In genomic region chr2:130865401-130865800, GRCh38 we compare ENCODE assay signal across 23 cellular contexts. TPM values are rescaled to one million over a fixed set of nuclear protein-coding genes. Genes with fewer than 3 reads are reported as not detected.
DNase-seq lines count a peak whose midpoint lies in the region; ATAC-seq, FAIRE-seq and TF ChIP-seq lines count a peak whose summit lies in the region.
"Had no signal": no experiment of that assay in that cellular context is flagged by ENCODE, and none has a peak within 500 bp of the region (broad histone marks: within the 10 kb centered on the region; RNA-seq: fewer than 3 reads in every experiment).

No MANE protein-coding gene starts in this region.

- CTCF ChIA-PET in K562 (lab: Yijun Ruan, JAX; ENCODE audit: low intra/inter-chr PET ratio), result no interaction called here
- CTCF ChIA-PET in naive thymus-derived CD4-positive, alpha-beta T cell (lab: Charles Lee), result interaction anchor here (0.6 kb wide), 1 partner anchor 66 kb away, joined by 3 read pairs; no protein-coding TSS in a partner anchor

- no peaks in the 10 kb centered on the region for H3K79me2 ChIP-seq in K562 (ENCODE audit: control insufficient read depth, insufficient read depth, low read length)
- no peaks in the 10 kb centered on the region for H3K79me2 ChIP-seq in hepatocyte

- WGBS in K562 (ENCODE audit: insufficient coverage, low coverage, missing lambda C conversion rate), result 7% methylated on average over 9 of the region's 9 CpGs
- 85% methylated on average over 9 of the region's 9 CpGs for WGBS in hepatocyte (ENCODE audit: low lambda C conversion rate, missing lambda C conversion rate)
- WGBS in suprapubic skin, result 73% methylated on average over 9 of the region's 9 CpGs

- H3K4me1 Mint-ChIP-seq in naive thymus-derived CD4-positive, alpha-beta T cell, result no peaks in the 10 kb centered on the region
- H3K4me1 Mint-ChIP-seq: stimulated activated memory B cell treated with anti-CD40 and anti-IgM and Interleukin-4, amounts not matched to agents 10 μg/mL and 1 μg/mL and 100 μg/mL, for 72 hours had no signal

- no peak for TF ChIP-seq EP300 in K562 (IDR thresholded peaks at IDR 0.05; ENCODE audit: low read length)
- no peak for TF ChIP-seq EP300 in suprapubic skin (IDR thresholded peaks at IDR 0.05)

- H3K9me3 ChIP-seq in K562 (replicated peaks; ENCODE audit: control insufficient read depth, insufficient read depth, low read depth, low read length) (no peaks in the 10 kb centered on the region), hepatocyte (ENCODE audit: low read depth) (no peaks in the 10 kb centered on the region), suprapubic skin (no peaks in the 10 kb centered on the region)
- H3K9me3 ChIP-seq in naive thymus-derived CD4-positive, alpha-beta T cell (ENCODE audit: control insufficient read depth in 2 of 3, low read length in 3 of 3), result no peaks in the 10 kb centered on the region
- H3K9me3 ChIP-seq: BE2C, heart left ventricle had no signal

- H3K9me3 Mint-ChIP-seq in naive thymus-derived CD4-positive, alpha-beta T cell, result no peaks in the 10 kb centered on the region
- H3K9me3 Mint-ChIP-seq: activated naive CD4-positive, alpha-beta T cell treated with anti-CD3 and anti-CD28 coated beads for 36 hours; dendritic cell treated with granulocyte-macrophage colony-stimulating factor and Interleukin-4, amounts not matched to agents 40 ng/mL and 50 ng/mL, for 4 days; naive B cell; stimulated activated memory B cell treated with anti-CD40 and anti-IgM and Interleukin-4, amounts not matched to agents 10 μg/mL and 1 μg/mL and 100 μg/mL, for 72 hours had no signal

- H3K4me3 Mint-ChIP-seq in naive thymus-derived CD4-positive, alpha-beta T cell, result no peak overlapping the region
- H3K4me3 Mint-ChIP-seq: activated naive CD4-positive, alpha-beta T cell treated with anti-CD3 and anti-CD28 coated beads for 36 hours; dendritic cell treated with granulocyte-macrophage colony-stimulating factor and Interleukin-4, amounts not matched to agents 40 ng/mL and 50 ng/mL, for 4 days; naive B cell; stimulated activated memory B cell treated with anti-CD40 and anti-IgM and Interleukin-4, amounts not matched to agents 10 μg/mL and 1 μg/mL and 100 μg/mL, for 72 hours had no signal

- H3K9me1 ChIP-seq in K562 (ENCODE audit: control insufficient read depth, insufficient read depth, low read length), result no peaks in the 10 kb centered on the region

- ATAC-seq in K562 (peak; percentile 48), HG03108 (IDR thresholded peaks at IDR 0.05; ENCODE audit: unreplicated experiment) (no peak)
- ATAC-seq in naive thymus-derived CD4-positive, alpha-beta T cell, result no peak
- ATAC-seq: stimulated activated memory B cell treated with anti-CD40 and anti-IgM and Interleukin-4, amounts not matched to agents 10 μg/mL and 1 μg/mL and 100 μg/mL, for 72 hours had no signal

- BruUV-seq in K562 (replicated peaks; lab: Mats Ljungman, UMichigan), result no TSS peak

- H2AFZ ChIP-seq in K562 (ENCODE audit: low read depth, low read length) (no peak overlapping the region), hepatocyte (no peak overlapping the region)

- TF ChIP-seq POLR2A in K562 (conservative IDR thresholded peaks at IDR 0.05), result no peak
- no peak for TF ChIP-seq POLR2A in suprapubic skin (IDR thresholded peaks at IDR 0.05)

- H3K4me3 ChIP-seq in K562, result no peak overlapping the region
- no peak overlapping the region for H3K4me3 ChIP-seq in hepatocyte
- H3K4me3 ChIP-seq in suprapubic skin, result no peak overlapping the region
- no peak overlapping the region for H3K4me3 ChIP-seq in naive thymus-derived CD4-positive, alpha-beta T cell (ENCODE audit: low read length)
- H3K4me3 ChIP-seq: cardiac muscle cell, heart left ventricle had no signal

- POLR2A ChIA-PET in K562 (lab: Yijun Ruan, JAX), result no interaction called here
- POLR2A ChIA-PET in naive thymus-derived CD4-positive, alpha-beta T cell (lab: Charles Lee), result no interaction called here

- H3K27ac Mint-ChIP-seq in naive thymus-derived CD4-positive, alpha-beta T cell, result no peak overlapping the region
- H3K27ac Mint-ChIP-seq: activated naive CD4-positive, alpha-beta T cell treated with anti-CD3 and anti-CD28 coated beads for 36 hours; dendritic cell treated with granulocyte-macrophage colony-stimulating factor and Interleukin-4, amounts not matched to agents 40 ng/mL and 50 ng/mL, for 4 days; naive B cell; stimulated activated memory B cell treated with anti-CD40 and anti-IgM and Interleukin-4, amounts not matched to agents 10 μg/mL and 1 μg/mL and 100 μg/mL, for 72 hours had no signal

- no peak for FAIRE-seq in K562 (lab: Jason Lieb, UNC)
- FAIRE-seq: A204.1 had no signal

- peak; percentile 17 for DNase-seq in activated effector memory CD4-positive, alpha-beta T cell treated with anti-CD3 and anti-CD28 coated beads, Interleukin-2, amount 50 U/mL, for 16 hours
- DNase-seq in activated effector memory CD4-positive, alpha-beta T cell treated with Interleukin-2 at 50 U/mL for 16 hours, result no peak
- DNase-seq in K562 (ENCODE audit: extremely low read depth in 1 of 4, low spot score in 3 of 4) (no peak), hepatocyte (ENCODE audit: low spot score) (no peak), suprapubic skin (ENCODE audit: low spot score in 2 of 2) (peak in 1 of 2 donors; percentile 35), NK-92 (lab: John Stamatoyannopoulos, UW; ENCODE audit: unreplicated experiment) (no peak)
- no peak for DNase-seq in naive thymus-derived CD4-positive, alpha-beta T cell
- DNase-seq: activated CD4-positive, alpha-beta T cell treated with anti-CD3 and anti-CD28 coated beads for 48 hours; amygdala; DND-41; mesenchymal stem cell; MM.1S; naive B cell; stimulated activated CD4-positive, alpha-beta T cell treated with anti-CD3 and anti-CD28 coated beads, Interleukin-2, amount 100 ng/mL, for 48 hours; T-helper 2 cell had no signal

- H3K27ac ChIP-seq in K562 (ENCODE audit: extremely low read depth, low read depth, low read length) (no peak overlapping the region), hepatocyte (peak overlapping the region; percentile 31), suprapubic skin (peak overlapping the region; percentile 48)
- no peak overlapping the region for H3K27ac ChIP-seq in naive thymus-derived CD4-positive, alpha-beta T cell (ENCODE audit: low read depth, low read length)
- H3K27ac ChIP-seq: cardiac muscle cell, heart left ventricle had no signal

- no peak overlapping the region; the same call in 1 of the 2 replicates for H3K4me2 ChIP-seq in K562 (ENCODE audit: insufficient read depth, low read length)
- H3K4me2 ChIP-seq in hepatocyte, result no peak overlapping the region

- intact Hi-C loops in K562 (cut with micrococcal nuclease), result no loop called here
- intact Hi-C loops in naive thymus-derived CD4-positive, alpha-beta T cell (cut with micrococcal nuclease), result no loop called here

- no peaks in the 10 kb centered on the region for H3K9me2 ChIP-seq in hepatocyte (replicated peaks; ENCODE audit: insufficient read depth)

- H3K9ac ChIP-seq in K562 (ENCODE audit: insufficient read depth in 1 of 2, low read depth in 2 of 2, low read length in 2 of 2), result no peak overlapping the region

- H3K27me3 ChIP-seq in K562 (ENCODE audit: control insufficient read depth in 2 of 2, insufficient read depth in 2 of 2, low read length in 2 of 2) (peaks cover 11 to 25% of the 10 kb centered on the region in 2 experiments; a peak in 4 of 5 replicates), hepatocyte (no peaks in the 10 kb centered on the region), suprapubic skin (peaks cover 5% of the 10 kb centered on the region)
- H3K27me3 ChIP-seq in naive thymus-derived CD4-positive, alpha-beta T cell (ENCODE audit: control insufficient read depth in 2 of 2, insufficient read depth in 2 of 2, low read length in 2 of 2), result no peaks in the 10 kb centered on the region
- H3K27me3 ChIP-seq: BE2C, cardiac muscle cell had no signal

- H3K36me3 ChIP-seq in K562 (ENCODE audit: control insufficient read depth, insufficient read depth, low read length), result no peaks in the 10 kb centered on the region
- H3K36me3 ChIP-seq in hepatocyte (replicated peaks; ENCODE audit: insufficient read depth, low read depth), result no peaks in the 10 kb centered on the region
- H3K36me3 ChIP-seq in suprapubic skin, result no peaks in the 10 kb centered on the region
- H3K36me3 ChIP-seq in naive thymus-derived CD4-positive, alpha-beta T cell (ENCODE audit: control insufficient read depth in 2 of 3, insufficient read depth in 3 of 3, low read length in 3 of 3), result no peaks in the 10 kb centered on the region
- H3K36me3 ChIP-seq: BE2C, cardiac muscle cell, heart left ventricle had no signal

- no peaks in the 10 kb centered on the region for H3K36me3 Mint-ChIP-seq in naive thymus-derived CD4-positive, alpha-beta T cell
- H3K36me3 Mint-ChIP-seq: naive B cell; stimulated activated memory B cell treated with anti-CD40 and anti-IgM and Interleukin-4, amounts not matched to agents 10 μg/mL and 1 μg/mL and 100 μg/mL, for 72 hours had no signal

- H3K27me3 Mint-ChIP-seq in naive thymus-derived CD4-positive, alpha-beta T cell, result peaks cover 0 to 7% (median 4%) of the 10 kb centered on the region in 5 donors
- H3K27me3 Mint-ChIP-seq: dendritic cell treated with granulocyte-macrophage colony-stimulating factor and Interleukin-4, amounts not matched to agents 40 ng/mL and 50 ng/mL, for 4 days had no signal

- no peaks in the 10 kb centered on the region for H4K20me1 ChIP-seq in K562 (replicated peaks; ENCODE audit: control insufficient read depth, insufficient read depth, low read length)
- no peaks in the 10 kb centered on the region for H4K20me1 ChIP-seq in hepatocyte (ENCODE audit: insufficient read depth, poor library complexity, severe bottlenecking)

- no peak for TF ChIP-seq CTCF in K562 (IDR thresholded peaks at IDR 0.05 in 2 of 3, conservative IDR thresholded peaks at IDR 0.05 in 1 of 3; ENCODE audit: insufficient read depth in 2 of 3, low read depth in 1 of 3, low read length in 3 of 3)
- no peak for TF ChIP-seq CTCF in hepatocyte (IDR thresholded peaks at IDR 0.05; ENCODE audit: poor library complexity)
- TF ChIP-seq CTCF in suprapubic skin (IDR thresholded peaks at IDR 0.05), result no peak

- TF ChIP-seq RAD21 in K562 (CRISPR knock-in tag; conservative IDR thresholded peaks at IDR 0.05 in 1 of 2, IDR thresholded peaks at IDR 0.05 in 1 of 2), result no peak

- H3K4me1 ChIP-seq in K562 (replicated peaks in 1 of 2; ENCODE audit: control insufficient read depth in 2 of 2, insufficient read depth in 2 of 2, low read length in 2 of 2) (no peaks in the 10 kb centered on the region), hepatocyte (ENCODE audit: insufficient read depth) (peaks cover 4% of the 10 kb centered on the region), suprapubic skin (peaks cover 8% of the 10 kb centered on the region)
- H3K4me1 ChIP-seq in naive thymus-derived CD4-positive, alpha-beta T cell (ENCODE audit: control insufficient read depth in 2 of 2, insufficient read depth in 2 of 2, low read length in 2 of 2), result no peaks in the 10 kb centered on the region
- H3K4me1 ChIP-seq: BE2C, heart left ventricle had no signal

- in situ Hi-C loops in K562 (cut with MboI), result no loop called here

RNA-seq across cellular contexts. Expression of gene ARHGEF4, which starts 28.7 kb away (rescaled TPM):
- total RNA-seq in K562 (2011; cell fraction: chromatin; rRNA removed; ENCODE audit: low replicate concordance), result not detected in 2 replicates
- not detected in 2 replicates for total RNA-seq in K562 (2011; cell fraction: nucleolus; rRNA removed)
- not detected in 2 replicates for total RNA-seq in K562 (2011; cell fraction: nucleoplasm; rRNA removed)
- total RNA-seq in K562 (2014; rRNA removed) (not detected in 2 replicates), K562 (2014; rRNA removed; fragmentation: Illumina TruSeq; extraction: Trizol) (not detected in 2 replicates), K562 (2015; rRNA removed; fragmentation: Illumina TruSeq; extraction: Trizol) (not detected in 2 replicates), K562 (2021) (not detected in 2 replicates), hepatocyte (15.8 and 17.8 TPM in 2 replicates), suprapubic skin (100 to 1,000 TPM; 108 to 378 (median 134) TPM)
- polyA plus RNA-seq in K562 (2011; rRNA removed) (not detected in 2 replicates), K562 (2014; fragmentation: Illumina TruSeq; extraction: Trizol) (not detected in 2 replicates), K562 (2014; fragmentation: Nextera tagmentation; extraction: Ambion mirVana) (not detected), K562 (2014; rRNA removed) (not detected in 2 replicates), hepatocyte (11.2 and 17.3 TPM in 2 replicates)
- not detected in 2 replicates for polyA plus RNA-seq in K562 (2011; cell fraction: cytosol; rRNA removed)
- not detected in 2 replicates for polyA plus RNA-seq in K562 (2011; cell fraction: nucleus; rRNA removed)
- polyA plus RNA-seq in K562 (2012), result 0.03 TPM in 2 replicates
- polyA minus RNA-seq in K562 (2011; rRNA and poly(A)+ RNA removed), result not detected in 2 replicates
- polyA minus RNA-seq in K562 (2011; cell fraction: cytosol; rRNA and poly(A)+ RNA removed), result not detected in 2 replicates
- not detected in 2 replicates for polyA minus RNA-seq in K562 (2011; cell fraction: nucleus; rRNA and poly(A)+ RNA removed)
- 1 to 10 TPM in 4 of 5 experiments, not detected in 1; 2.0 to 4.4 (median 3.0) TPM for total RNA-seq in naive thymus-derived CD4-positive, alpha-beta T cell
- polyA plus RNA-seq in naive thymus-derived CD4-positive, alpha-beta T cell, result 1 to 10 TPM; 2.6 to 3.5 TPM

Comparison
In these comparisons a context has a peak if more than half of its experiments do, and no peak if none do; other contexts are left out.
1. H3K27ac ChIP-seq: peak in hepatocyte (single experiment) and suprapubic skin (single experiment); none in K562 (single experiment) and naive thymus-derived CD4-positive, alpha-beta T cell (single experiment).